Comparison of ENCODE assay signal across 8 cellular contexts in genomic region chr9:78296893-78297671, GRCh38. TPM values are rescaled to one million over a fixed set of nuclear protein-coding genes. Genes with fewer than 3 reads are reported as not detected.
A peak's percentile ranks its signal among the peaks of the same experiment; 100 is the strongest.
DNase-seq lines count a peak whose midpoint lies in the region; ATAC-seq and TF ChIP-seq lines count a peak whose summit lies in the region.

Gene PSAT1 (plus strand): TSS chr9:78297125. CDS start chr9:78297211, 86 bp downstream.

- TF ChIP-seq CTCF in WERI-Rb-1 (IDR thresholded peaks at IDR 0.05; ENCODE audit: low read depth, low read length) (no peak), mammary epithelial cell (conservative IDR thresholded peaks at IDR 0.05 in 1 of 2, IDR thresholded peaks at IDR 0.05 in 1 of 2; ENCODE audit: extremely low read depth in 1 of 2, insufficient read depth in 1 of 2, low read depth in 1 of 2, low read length in 2 of 2) (peak in 1 of 2 donors; percentile 32), smooth muscle cell (IDR thresholded peaks at IDR 0.05; ENCODE audit: borderline replicate concordance, insufficient read depth, poor library complexity, severe bottlenecking) (no peak)

- intact Hi-C loops in mammary epithelial cell (cut with micrococcal nuclease): loop anchor here (1.0 to 10.0 kb wide), 5 partner anchors 19 to 262 kb away; partner anchors contain the start of gene GNAQ

- peaks cover 7% of the 10 kb centered on the region for H3F3A ChIP-seq in smooth muscle cell (ENCODE audit: low read depth)

- H3K4me2 ChIP-seq in mammary epithelial cell (ENCODE audit: insufficient read depth, low read depth, low read length) (peak within 1 kb of the TSS; percentile 88), smooth muscle cell (peak within 1 kb of the TSS; percentile 91)

- DNase-seq in NCI-H2227 (lab: John Stamatoyannopoulos, UW; ENCODE audit: unreplicated experiment): peak; percentile 95
- DNase-seq in WERI-Rb-1: peak; percentile 40
- DNase-seq in mammary epithelial cell: peak; percentile 96
- DNase-seq in iPS-NIHi7 (ENCODE audit: extremely low spot score): peak; percentile 100
- DNase-seq in smooth muscle cell (lab: John Stamatoyannopoulos, UW; ENCODE audit: unreplicated experiment): peak; percentile 57

- H3K36me3 ChIP-seq in ACC112 (ENCODE audit: insufficient read depth, low read length) (no peaks in the 10 kb centered on the region), WERI-Rb-1 (no peaks in the 10 kb centered on the region), mammary epithelial cell (ENCODE audit: insufficient read depth, low read length) (peaks cover 5% of the 10 kb centered on the region), smooth muscle cell (ENCODE audit: low read depth) (no peaks in the 10 kb centered on the region)

- CTCF ChIA-PET in mammary epithelial cell (lab: Charles Lee; ENCODE audit: low non-redundant PET): interaction anchor here (0.5 to 1.3 kb wide), 6 partner anchors 12 to 726 kb away, joined by 4 read pairs; no protein-coding TSS in a partner anchor

- BruUV-seq in mammary epithelial cell (replicated peaks; lab: Mats Ljungman, UMichigan): no TSS peak

- H3K79me2 ChIP-seq in ACC112 (ENCODE audit: control insufficient read depth, insufficient read depth, low read length, unreplicated experiment) (peaks cover 4% of the 10 kb centered on the region), mammary epithelial cell (ENCODE audit: insufficient read depth, low read length) (peaks cover 27% of the 10 kb centered on the region), smooth muscle cell (ENCODE audit: low read depth) (peaks cover 49% of the 10 kb centered on the region)

- dilution Hi-C loops in mammary epithelial cell (cut with HindIII; ENCODE audit: low sequenced_read_pairs): no loop called here

- H2AFZ ChIP-seq in ACC112 (ENCODE audit: low read length, unreplicated experiment): peak within 1 kb of the TSS; percentile 87
- peak within 1 kb of the TSS; percentile 96 for H2AFZ ChIP-seq in mammary epithelial cell (ENCODE audit: low read depth, low read length)
- peak within 1 kb of the TSS; percentile 83 for H2AFZ ChIP-seq in smooth muscle cell (ENCODE audit: low read depth)

- H3K4me3 ChIP-seq in ACC112 (ENCODE audit: low read depth, low read length) (peak within 1 kb of the TSS; percentile 88), WERI-Rb-1 (ENCODE audit: low read depth, low read length) (peak within 1 kb of the TSS; percentile 32), mammary epithelial cell (replicated peaks in 1 of 3; ENCODE audit: insufficient read depth in 1 of 3, low read depth in 2 of 3, low read length in 3 of 3) (peak within 1 kb of the TSS; percentile 91 to 96 (median 93)), smooth muscle cell (peak within 1 kb of the TSS; percentile 75)

- H3K27me3 ChIP-seq in ACC112 (ENCODE audit: insufficient read depth, low read length): no peaks in the 10 kb centered on the region
- peaks cover 9% of the 10 kb centered on the region for H3K27me3 ChIP-seq in WERI-Rb-1 (ENCODE audit: insufficient read depth, low read depth, severe bottlenecking)
- H3K27me3 ChIP-seq in mammary epithelial cell (ENCODE audit: insufficient read depth, low read length): no peaks in the 10 kb centered on the region
- H3K27me3 ChIP-seq in smooth muscle cell (ENCODE audit: low read depth): no peaks in the 10 kb centered on the region

- H3K27ac ChIP-seq in ACC112 (ENCODE audit: low read depth, low read length) (peak within 1 kb of the TSS; percentile 23; the same call in 1 of the 2 replicates), WERI-Rb-1 (no peak within 1 kb of the TSS), mammary epithelial cell (ENCODE audit: insufficient read depth, low read depth, low read length) (peak within 1 kb of the TSS; percentile 84), smooth muscle cell (ENCODE audit: low read depth) (peak within 1 kb of the TSS; percentile 63)

- no peaks in the 10 kb centered on the region for H4K20me1 ChIP-seq in mammary epithelial cell (ENCODE audit: insufficient read depth, low read length)
- H4K20me1 ChIP-seq in smooth muscle cell (ENCODE audit: low read depth): no peaks in the 10 kb centered on the region

- in situ Hi-C loops in mammary epithelial cell (cut with MboI; ENCODE audit: low sequenced_read_pairs in 2 of 2): loop anchor here in 1 of 2 donors (5.0 kb wide), 1 partner anchor 60 kb away; the partner anchor contains the start of gene CEP78

- peak within 1 kb of the TSS; percentile 72 for H3K9ac ChIP-seq in mammary epithelial cell (ENCODE audit: insufficient read depth, low read length)
- peak within 1 kb of the TSS; percentile 71 for H3K9ac ChIP-seq in smooth muscle cell (ENCODE audit: low read depth)

- H3K9me3 ChIP-seq in WERI-Rb-1 (ENCODE audit: severe bottlenecking) (no peaks in the 10 kb centered on the region), mammary epithelial cell (replicated peaks; ENCODE audit: insufficient read depth, low read length) (no peaks in the 10 kb centered on the region), smooth muscle cell (replicated peaks; ENCODE audit: low read depth) (no peaks in the 10 kb centered on the region)

- ATAC-seq in GM18907 (IDR thresholded peaks at IDR 0.05; ENCODE audit: unreplicated experiment) (peak; percentile 99), HG03139 (IDR thresholded peaks at IDR 0.05; ENCODE audit: unreplicated experiment) (peak; percentile 96)

- H3K4me1 ChIP-seq in ACC112 (ENCODE audit: control insufficient read depth, insufficient read depth, low read length, unreplicated experiment) (peaks cover 15% of the 10 kb centered on the region), mammary epithelial cell (ENCODE audit: insufficient read depth, low read length) (peaks cover 17% of the 10 kb centered on the region), smooth muscle cell (ENCODE audit: low read depth) (peaks cover 13% of the 10 kb centered on the region)

- WGBS in mammary epithelial cell (ENCODE audit: low coverage, missing lambda C conversion rate): 0% methylated on average over 13 of the region's 76 CpGs
- 2% methylated on average over 76 of the region's 76 CpGs for WGBS in smooth muscle cell (ENCODE audit: low lambda C conversion rate)

RNA-seq across cellular contexts. Expression of gene PSAT1, which starts in this region (rescaled TPM):
- total RNA-seq in mammary epithelial cell (100 to 1,000 TPM; 220 to 369 TPM), smooth muscle cell (70.6 and 94.5 TPM in 2 replicates)
- polyA plus RNA-seq in mammary epithelial cell (126 TPM), smooth muscle cell (76.4 and 85.1 TPM in 2 replicates)
- polyA minus RNA-seq in mammary epithelial cell: 107 TPM

Comparison
In these comparisons a context has a peak if more than half of its experiments do, and no peak if none do; other contexts are left out.
1. H3K4me3 ChIP-seq: peak in every context shown above with its lines; median percentile 93 in mammary epithelial cell; 88 in ACC112; 75 in smooth muscle cell; 32 in WERI-Rb-1.
2. DNase-seq: peak in every context shown above with its lines; median percentile 100 in iPS-NIHi7; 96 in mammary epithelial cell; 95 in NCI-H2227; 57 in smooth muscle cell; 40 in WERI-Rb-1.